24 cellular contexts compared by ENCODE assay signal in genomic region chr5:24162343-24162742, GRCh38.
DNase-seq lines count a peak whose midpoint lies in the region; ATAC-seq, FAIRE-seq and TF ChIP-seq lines count a peak whose summit lies in the region.
"Had no signal": no experiment of that assay in that cellular context is flagged by ENCODE, and none has a peak within 500 bp of the region (broad histone marks: within the 10 kb centered on the region; RNA-seq: fewer than 3 reads in every experiment).

No MANE protein-coding gene starts in this region.

- ATAC-seq in HG02852 (IDR thresholded peaks at IDR 0.05; ENCODE audit: unreplicated experiment), result no peak
- no peak for ATAC-seq in right lobe of liver
- ATAC-seq: HepG2 had no signal

- H4K91ac ChIP-seq in mesenchymal stem cell (ENCODE audit: low read length), result no peak overlapping the region

- H3K4me3 ChIP-seq in A673 (ENCODE audit: low read depth, low read length, poor library complexity, severe bottlenecking) (no peak overlapping the region), bronchial epithelial cell (ENCODE audit: low read depth, low read length) (no peak overlapping the region), mesenchymal stem cell (ENCODE audit: insufficient read depth in 1 of 2, low read depth in 1 of 2, low read length in 2 of 2) (no peak overlapping the region), right lobe of liver (no peak overlapping the region)
- H3K4me3 ChIP-seq: BLaER1 treated with 17β-estradiol and CSF1 and Interleukin-3, amounts not matched to agents 10 nM and 100 nM; Peyer's patch had no signal

- TF ChIP-seq POLR2A in right lobe of liver (IDR thresholded peaks at IDR 0.05) (no peak), GM12892 (IDR thresholded peaks at IDR 0.05; ENCODE audit: low read depth, low read length) (no peak)

- no peak overlapping the region for H2BK12ac ChIP-seq in mesenchymal stem cell (ENCODE audit: low read length in 2 of 2)

- H3K9ac ChIP-seq in mesenchymal stem cell (ENCODE audit: low read length), result no peak overlapping the region
- H3K9ac ChIP-seq: BLaER1 treated with 17β-estradiol and CSF1 and Interleukin-3, amounts not matched to agents 10 nM and 100 nM; SK-N-SH had no signal

- CTCF ChIA-PET in A673 (lab: Charles Lee), result no interaction called here

- no peak overlapping the region for H2AK5ac ChIP-seq in mesenchymal stem cell (ENCODE audit: low read length, severe bottlenecking)

- no peak overlapping the region for H3K23ac ChIP-seq in mesenchymal stem cell (ENCODE audit: low read length in 2 of 2)

- no peak overlapping the region for H4K8ac ChIP-seq in mesenchymal stem cell (ENCODE audit: low read length)

- H3K9me3 ChIP-seq in A673 (ENCODE audit: low read depth, low read length, poor library complexity, severe bottlenecking) (no peaks in the 10 kb centered on the region), mesenchymal stem cell (ENCODE audit: control insufficient read depth, low read length) (peaks cover 5% of the 10 kb centered on the region), right lobe of liver (no peaks in the 10 kb centered on the region)
- H3K9me3 ChIP-seq: BLaER1 treated with 17β-estradiol and CSF1 and Interleukin-3, amounts not matched to agents 10 nM and 100 nM; Peyer's patch had no signal

- no peak overlapping the region for H2AFZ ChIP-seq in mesenchymal stem cell (ENCODE audit: low read depth, low read length)

- H2BK5ac ChIP-seq in mesenchymal stem cell (ENCODE audit: low read depth, low read length, poor library complexity, severe bottlenecking), result no peak overlapping the region

- H3K36me3 ChIP-seq in A673 (ENCODE audit: insufficient read depth, low read length, poor library complexity, severe bottlenecking), result no peaks in the 10 kb centered on the region
- no peaks in the 10 kb centered on the region for H3K36me3 ChIP-seq in bronchial epithelial cell (ENCODE audit: control insufficient read depth, insufficient read depth, low read length)
- H3K36me3 ChIP-seq in mesenchymal stem cell (ENCODE audit: control insufficient read depth in 1 of 2, insufficient read depth in 2 of 2, low read depth in 1 of 2, low read length in 2 of 2), result no peaks in the 10 kb centered on the region
- H3K36me3 ChIP-seq in right lobe of liver, result no peaks in the 10 kb centered on the region
- H3K36me3 ChIP-seq: BLaER1 treated with 17β-estradiol and CSF1 and Interleukin-3, amounts not matched to agents 10 nM and 100 nM; Peyer's patch had no signal

- intact Hi-C loops in A673 (cut with micrococcal nuclease; ENCODE audit: unreplicated experiment) (no loop called here), right lobe of liver (cut with DNase I) (no loop called here)

- DNase-seq in A673 (ENCODE audit: low spot score) (no peak), HPDE6-E6E7 (ENCODE audit: extremely low spot score) (peak; percentile 20), bronchial epithelial cell (ENCODE audit: low read depth) (peak; percentile 18), mesenchymal stem cell (no peak), right lobe of liver (no peak), GM12892 (ENCODE audit: insufficient read length) (no peak)
- DNase-seq: 8988T; AML-193; CD4-positive, alpha-beta T cell; GOT3; HCEC 1CT; Karpas-422; NCI-H1092; NCI-H1417 treated with DMSO at 0.1 percent for 48 hours; NCI-H1694 treated with DMSO at 0.1 percent for 48 hours; NCI-H2081; NCI-H2171; NCI-H69; Peyer's patch; SK-N-SH had no signal

- no TSS peak for BruUV-seq in A673 (replicated peaks; lab: Mats Ljungman, UMichigan)

- H3K4me1 ChIP-seq in A673 (ENCODE audit: insufficient read depth, low read length, poor library complexity, severe bottlenecking) (peaks cover 20% of the 10 kb centered on the region), mesenchymal stem cell (ENCODE audit: control insufficient read depth, insufficient read depth, low read depth, low read length) (no peaks in the 10 kb centered on the region), right lobe of liver (no peaks in the 10 kb centered on the region)
- H3K4me1 ChIP-seq: BLaER1 treated with 17β-estradiol and CSF1 and Interleukin-3, amounts not matched to agents 10 nM and 100 nM; Peyer's patch had no signal

- H3K14ac ChIP-seq in mesenchymal stem cell (ENCODE audit: low read length in 2 of 2), result no peak overlapping the region

- no peak overlapping the region for H3K18ac ChIP-seq in mesenchymal stem cell (ENCODE audit: low read depth in 1 of 2, low read length in 2 of 2)

- TF ChIP-seq CTCF in A673 (conservative IDR thresholded peaks at IDR 0.05; ENCODE audit: low read depth, low read length), result no peak
- no peak for TF ChIP-seq CTCF in bronchial epithelial cell (IDR thresholded peaks at IDR 0.05; ENCODE audit: insufficient read depth, low read length, severe bottlenecking)
- no peak for TF ChIP-seq CTCF in right lobe of liver (IDR thresholded peaks at IDR 0.05)

- no peak overlapping the region for H2BK15ac ChIP-seq in mesenchymal stem cell (ENCODE audit: low read depth, poor library complexity, severe bottlenecking)

- POLR2A ChIA-PET in A673 (lab: Charles Lee; ENCODE audit: low non-redundant PET), result no interaction called here

- H3K79me1 ChIP-seq in mesenchymal stem cell (replicated peaks; ENCODE audit: low read length, poor library complexity, severe bottlenecking), result no peaks in the 10 kb centered on the region

- no peak for FAIRE-seq in bronchial epithelial cell (lab: Jason Lieb, UNC)
- FAIRE-seq in GM12892 (lab: Jason Lieb, UNC), result no peak
- FAIRE-seq: G401.6, HepG2 had no signal

- H3K4ac ChIP-seq in mesenchymal stem cell (ENCODE audit: low read depth in 1 of 2, low read length in 2 of 2), result no peak overlapping the region

- H3K27ac ChIP-seq in A673 (ENCODE audit: low read depth, low read length, poor library complexity, severe bottlenecking), result peak overlapping the region; percentile 62
- no peak overlapping the region for H3K27ac ChIP-seq in mesenchymal stem cell (ENCODE audit: low read length, poor library complexity, severe bottlenecking)
- no peak overlapping the region for H3K27ac ChIP-seq in right lobe of liver
- H3K27ac ChIP-seq: BLaER1 treated with 17β-estradiol and CSF1 and Interleukin-3, amounts not matched to agents 10 nM and 100 nM; Peyer's patch had no signal

- H3K27me3 ChIP-seq in A673 (replicated peaks; ENCODE audit: insufficient read depth, low read depth, low read length, poor library complexity) (no peaks in the 10 kb centered on the region), bronchial epithelial cell (ENCODE audit: control insufficient read depth, insufficient read depth, low read length) (no peaks in the 10 kb centered on the region), mesenchymal stem cell (ENCODE audit: control insufficient read depth in 1 of 2, insufficient read depth in 1 of 2, low read length in 2 of 2) (no peaks in the 10 kb centered on the region), right lobe of liver (no peaks in the 10 kb centered on the region)
- H3K27me3 ChIP-seq: BLaER1 treated with 17β-estradiol and CSF1 and Interleukin-3, amounts not matched to agents 10 nM and 100 nM; Peyer's patch had no signal

- H3K4me2 ChIP-seq in mesenchymal stem cell (ENCODE audit: low read length, poor library complexity, severe bottlenecking), result no peak overlapping the region
- H3K4me2 ChIP-seq: BLaER1 treated with 17β-estradiol and CSF1 and Interleukin-3, amounts not matched to agents 10 nM and 100 nM; SK-N-SH had no signal

- H2BK120ac ChIP-seq in mesenchymal stem cell (ENCODE audit: low read depth, low read length), result peak overlapping the region; percentile 73

Comparison
In these comparisons a context has a peak if more than half of its experiments do, and no peak if none do; other contexts are left out.
1. DNase-seq: peak in HPDE6-E6E7 (single experiment) and bronchial epithelial cell (single experiment); none in A673 (single experiment), mesenchymal stem cell (single experiment), right lobe of liver (0 of 3) and GM12892 (single experiment).